In genomic region chr6:34384305-34385153, GRCh38 we compare ENCODE assay signal across 17 cellular contexts. TPM values are rescaled to one million over a fixed set of nuclear protein-coding genes. Genes with fewer than 3 reads are reported as not detected.
DNase-seq lines count a peak whose midpoint lies in the region; ATAC-seq, FAIRE-seq and TF ChIP-seq lines count a peak whose summit lies in the region.
"Had no signal": no experiment of that assay in that cellular context is flagged by ENCODE, and none has a peak within 500 bp of the region (broad histone marks: within the 10 kb centered on the region; RNA-seq: fewer than 3 reads in every experiment).

No MANE protein-coding gene starts in this region.

- no peak overlapping the region for H3K4ac ChIP-seq in H1 (replicated peaks; ENCODE audit: insufficient read length, low read depth, low read length)

- H3K23ac ChIP-seq in H1 (ENCODE audit: insufficient read length) = no peak overlapping the region

- H3K14ac ChIP-seq in H1 (ENCODE audit: insufficient read length) = no peak overlapping the region

- H3K36me3 ChIP-seq in cardiac muscle cell (no peaks in the 10 kb centered on the region), H1 (ENCODE audit: control insufficient read depth in 2 of 4, insufficient read depth in 4 of 4, low read length in 3 of 4) (no peaks in the 10 kb centered on the region), osteoblast (ENCODE audit: insufficient read depth, low read length) (no peaks in the 10 kb centered on the region), uterus (no peaks in the 10 kb centered on the region)

- H3K4me1 Mint-ChIP-seq in activated naive CD4-positive, alpha-beta T cell treated with anti-CD3 and anti-CD28 coated beads for 36 hours (ENCODE audit: low read depth) = peaks cover 35% of the 10 kb centered on the region

- no peak for DNase-seq in cardiac muscle cell (ENCODE audit: low read depth in 1 of 2, low spot score in 1 of 2)
- DNase-seq in left cardiac atrium = no peak
- DNase-seq in H1 (ENCODE audit: low read depth in 1 of 2, low spot score in 2 of 2) = no peak
- DNase-seq in osteoblast (ENCODE audit: insufficient read length, low spot score, missing footprints) = no peak
- DNase-seq in uterus = no peak
- DNase-seq in activated naive CD4-positive, alpha-beta T cell treated with anti-CD3 and anti-CD28 coated beads for 36 hours = no peak
- no peak for DNase-seq in NCI-H524 treated with DMSO at 0.1 percent for 48 hours (lab: John Stamatoyannopoulos, UW)
- DNase-seq in KBM-7 = no peak
- DNase-seq: ACHN; activated CD4-positive, CD25-positive, alpha-beta regulatory T cell treated with anti-CD3 and anti-CD28 coated beads, Interleukin-2, amount 50 U/mL, for 72 hours; amniotic stem cell; foreskin melanocyte; HCEC 1CT; MV-4-11; PC-9; SW 1271 had no signal

- no peak for ATAC-seq in left cardiac atrium

- no peak overlapping the region for H2BK15ac ChIP-seq in H1 (ENCODE audit: low read length)

- CTCF ChIA-PET in H1 (lab: Charles Lee; ENCODE audit: partially characterized antibody) = interaction anchor here (0.6 to 1.6 kb wide), 4 partner anchors 24 to 143 kb away, joined by 3 to 6 read pairs (median 3); no protein-coding TSS in a partner anchor
- CTCF ChIA-PET in activated naive CD4-positive, alpha-beta T cell treated with anti-CD3 and anti-CD28 coated beads for 36 hours (lab: Charles Lee) = interaction anchor here (1.6 kb wide), 1 partner anchor 31 kb away, joined by 3 read pairs; no protein-coding TSS in a partner anchor

- H4K91ac ChIP-seq in H1 (replicated peaks; ENCODE audit: insufficient read length, low read length) = no peak overlapping the region

- no peak overlapping the region for H4K5ac ChIP-seq in H1 (ENCODE audit: insufficient read length, low read depth, low read length)

- H3K4me1 ChIP-seq in cardiac muscle cell (ENCODE audit: low read depth) (peaks cover 9% of the 10 kb centered on the region), H1 (replicated peaks in 1 of 4; ENCODE audit: control insufficient read depth in 3 of 4, insufficient read depth in 4 of 4, low read length in 3 of 4) (peaks cover 0 to 15% (median 8%) of the 10 kb centered on the region in 4 experiments; a peak in 4 of 7 replicates), osteoblast (ENCODE audit: insufficient read depth, low read length) (peaks cover 32% of the 10 kb centered on the region), uterus (no peaks in the 10 kb centered on the region)

- H3K27me3 ChIP-seq in cardiac muscle cell (no peaks in the 10 kb centered on the region), H1 (replicated peaks in 1 of 4; ENCODE audit: control insufficient read depth in 3 of 4, extremely low read depth in 1 of 4, insufficient read depth in 3 of 4, low read length in 3 of 4) (no peaks in the 10 kb centered on the region), osteoblast (ENCODE audit: insufficient read depth, low read length) (no peaks in the 10 kb centered on the region), uterus (no peaks in the 10 kb centered on the region)

- H3K79me1 ChIP-seq in H1 (ENCODE audit: low read depth, low read length) = peaks cover 7% of the 10 kb centered on the region; the same call in 1 of the 2 replicates

- no peak overlapping the region for H2BK20ac ChIP-seq in H1 (ENCODE audit: low read length)

- no peaks in the 10 kb centered on the region for H3K9me3 ChIP-seq in cardiac muscle cell (ENCODE audit: low read depth)
- no peaks in the 10 kb centered on the region for H3K9me3 ChIP-seq in H1 (ENCODE audit: insufficient read depth in 2 of 2, low read depth in 1 of 2, low read length in 1 of 2)
- H3K9me3 ChIP-seq in osteoblast (ENCODE audit: low read depth, low read length) = no peaks in the 10 kb centered on the region
- no peaks in the 10 kb centered on the region for H3K9me3 ChIP-seq in uterus

- TF ChIP-seq POLR2A in H1 (IDR thresholded peaks at IDR 0.05; ENCODE audit: control extremely low read depth in 1 of 2, low read depth in 2 of 2, low read length in 2 of 2) (no peak), uterus (IDR thresholded peaks at IDR 0.05) (no peak)

- peaks cover 7% of the 10 kb centered on the region for H3K36me3 Mint-ChIP-seq in activated naive CD4-positive, alpha-beta T cell treated with anti-CD3 and anti-CD28 coated beads for 36 hours (ENCODE audit: low read depth)

- no peak overlapping the region for H4K8ac ChIP-seq in H1 (ENCODE audit: extremely low read depth, insufficient read depth, low read length)

- H3K4me3 Mint-ChIP-seq in activated naive CD4-positive, alpha-beta T cell treated with anti-CD3 and anti-CD28 coated beads for 36 hours = no peak overlapping the region

- no peaks in the 10 kb centered on the region for H3K9me3 Mint-ChIP-seq in activated naive CD4-positive, alpha-beta T cell treated with anti-CD3 and anti-CD28 coated beads for 36 hours

- H2AFZ ChIP-seq in H1 (ENCODE audit: low read length) (no peak overlapping the region), osteoblast (ENCODE audit: low read length) (no peak overlapping the region)
- H2AFZ ChIP-seq: PC-9 had no signal

- TF ChIP-seq EP300 in H1 (IDR thresholded peaks at IDR 0.05; ENCODE audit: borderline replicate concordance in 1 of 2, low read depth in 2 of 2, low read length in 2 of 2) = no peak

- TF ChIP-seq CTCF in cardiac muscle cell (IDR thresholded peaks at IDR 0.05; ENCODE audit: low read depth, low read length) (no peak), H1 (IDR thresholded peaks at IDR 0.05; ENCODE audit: control extremely low read depth in 1 of 3, insufficient read depth in 1 of 3, low read depth in 1 of 3, low read length in 3 of 3) (no peak), osteoblast (IDR thresholded peaks at IDR 0.05; ENCODE audit: extremely low read depth, low read depth, low read length) (no peak), uterus (IDR thresholded peaks at IDR 0.05) (no peak)

- H3K27ac Mint-ChIP-seq in activated naive CD4-positive, alpha-beta T cell treated with anti-CD3 and anti-CD28 coated beads for 36 hours = no peak overlapping the region

- FAIRE-seq in H1 (lab: Jason Lieb, UNC) = no peak
- FAIRE-seq: keratinocyte had no signal

- no peak overlapping the region for H2BK120ac ChIP-seq in H1 (replicated peaks; ENCODE audit: low read depth, low read length)

- no peak overlapping the region for H2AK5ac ChIP-seq in H1 (ENCODE audit: low read depth, low read length)

- POLR2A ChIA-PET in H1 (lab: Charles Lee; ENCODE audit: partially characterized antibody) = interaction anchor here (0.8 to 2.2 kb wide), 6 partner anchors 25 to 188 kb away, joined by 3 to 9 read pairs (median 4); no protein-coding TSS in a partner anchor

- in situ Hi-C loops in KBM-7 (cut with MboI; ENCODE audit: low pct_unique_long_range_greater_than_20kb, low sequenced_read_pairs) = no loop called here

- H2BK12ac ChIP-seq in H1 (ENCODE audit: low read depth, low read length) = no peak overlapping the region

- H3K23me2 ChIP-seq in H1 (ENCODE audit: low read depth, low read length) = no peaks in the 10 kb centered on the region; the same call in 1 of the 2 replicates

- no peak overlapping the region for H2BK5ac ChIP-seq in H1 (ENCODE audit: low read depth, low read length)

- H4K20me1 ChIP-seq in H1 (replicated peaks in 1 of 2; ENCODE audit: control insufficient read depth in 1 of 2, insufficient read depth in 2 of 2, low read length in 2 of 2) (peaks cover 0 to 7% of the 10 kb centered on the region in 2 experiments), osteoblast (ENCODE audit: insufficient read depth, low read length) (peaks cover 54% of the 10 kb centered on the region)

- peaks cover 12 to 95% of the 10 kb centered on the region in 2 experiments for H3K79me2 ChIP-seq in H1 (ENCODE audit: control insufficient read depth in 1 of 2, insufficient read depth in 2 of 2, low read length in 2 of 2)
- peaks cover 79% of the 10 kb centered on the region for H3K79me2 ChIP-seq in osteoblast (ENCODE audit: insufficient read depth, low read length)

- no peak for TF ChIP-seq RAD21 in H1 (IDR thresholded peaks at IDR 0.05 in 1 of 2, conservative IDR thresholded peaks at IDR 0.05 in 1 of 2; ENCODE audit: low read depth in 2 of 2, low read length in 2 of 2)

- no peak overlapping the region for H3K9ac ChIP-seq in H1 (replicated peaks in 1 of 4; ENCODE audit: extremely low read depth in 1 of 4, low read depth in 3 of 4, low read length in 3 of 4)

- intact Hi-C loops in left cardiac atrium (cut with DNase I) = no loop called here
- intact Hi-C loops in uterus (cut with DNase I; ENCODE audit: low total_unique reads) = no loop called here
- intact Hi-C loops in activated naive CD4-positive, alpha-beta T cell treated with anti-CD3 and anti-CD28 coated beads for 36 hours (cut with micrococcal nuclease) = no loop called here

- H3K4me3 ChIP-seq in cardiac muscle cell (no peak overlapping the region), H1 (ENCODE audit: extremely low read depth in 1 of 4, insufficient read depth in 2 of 4, low read depth in 3 of 4, low read length in 4 of 4) (no peak overlapping the region), osteoblast (ENCODE audit: insufficient read depth, low read length) (no peak overlapping the region), uterus (no peak overlapping the region)
- H3K4me3 ChIP-seq: PC-9 had no signal

- H3K4me2 ChIP-seq in H1 (ENCODE audit: insufficient read depth in 1 of 2, low read depth in 2 of 2, low read length in 2 of 2) (peak overlapping the region; percentile 36 to 49), osteoblast (ENCODE audit: insufficient read depth, low read length) (peak overlapping the region; percentile 51)
- H3K4me2 ChIP-seq: PC-9 had no signal

- H3K27me3 Mint-ChIP-seq in activated naive CD4-positive, alpha-beta T cell treated with anti-CD3 and anti-CD28 coated beads for 36 hours (ENCODE audit: low read depth) = no peaks in the 10 kb centered on the region

- WGBS in H1 (ENCODE audit: extremely low coverage in 1 of 2, insufficient coverage in 1 of 2, insufficient read length in 1 of 2, insufficient replicate concordance in 2 of 2, low coverage in 1 of 2, low lambda C conversion rate in 2 of 2, missing lambda C conversion rate in 1 of 2), 2 experiments = 84% methylated on average over 6 of the region's 6 CpGs; no CpG with 5 or more reads in 1 of the 2 experiments

- H3K56ac ChIP-seq in H1 (replicated peaks; ENCODE audit: insufficient read length, low read depth, low read length) = no peak overlapping the region

- peak overlapping the region; percentile 78 for H3K27ac ChIP-seq in cardiac muscle cell
- no peak overlapping the region for H3K27ac ChIP-seq in H1 (ENCODE audit: low read depth, low read length)
- H3K27ac ChIP-seq in osteoblast (ENCODE audit: low read depth, low read length) = peak overlapping the region; percentile 84
- peak overlapping the region; percentile 54 to 69 for H3K27ac ChIP-seq in uterus
- H3K27ac ChIP-seq: PC-9 had no signal

- H3K18ac ChIP-seq in H1 (ENCODE audit: extremely low read depth, low read length) = no peak overlapping the region

RNA-seq across cellular contexts. Expression of gene NUDT3, which starts 7.9 kb away (rescaled TPM):
- total RNA-seq in cardiac muscle cell (26.1 and 29.1 TPM in 2 replicates), left cardiac atrium (10 to 100 TPM; 36.6 to 53.6 TPM), osteoblast (37.6 and 42.4 TPM in 2 replicates), uterus (10 to 100 TPM; 15.6 to 58.8 (median 38.2) TPM)
- polyA plus RNA-seq in cardiac muscle cell (18.4 and 18.6 TPM in 2 replicates), H1 (2011; rRNA removed) (9.8 and 14.1 TPM in 2 replicates)
- 36.3 and 36.9 TPM in 2 replicates for total RNA-seq in H1 (2021; fragmentation: NEBNext Ultra II Directional; extraction: Animal tissue kit (Norgen Biotek cat#: 25700))
- 16.4 TPM for polyA plus RNA-seq in H1 (2011; cell fraction: cytosol; rRNA removed)
- 9.2 TPM for polyA plus RNA-seq in H1 (2011; cell fraction: nucleus; rRNA removed)
- 7.1 to 10.1 TPM (median 8.8 TPM) in 4 replicates for polyA plus RNA-seq in H1 (2012, experiment 1 of 2)
- 1.7 TPM for polyA plus RNA-seq in H1 (2012, experiment 2 of 2)
- 20.5 TPM for polyA plus RNA-seq in H1 (2013, experiment 1 of 2)
- 19.7 TPM for polyA plus RNA-seq in H1 (2013, experiment 2 of 2)
- 31.4 and 33.5 TPM in 2 replicates for polyA minus RNA-seq in H1 (2011; rRNA and poly(A)+ RNA removed)
- 20.0 TPM for polyA minus RNA-seq in H1 (2011; cell fraction: cytosol; rRNA and poly(A)+ RNA removed)
- 13.4 TPM for polyA minus RNA-seq in H1 (2011; cell fraction: nucleus; rRNA and poly(A)+ RNA removed)
- total RNA-seq in activated naive CD4-positive, alpha-beta T cell treated with anti-CD3 and anti-CD28 coated beads for 36 hours = 10 to 100 TPM; 14.0 to 14.3 TPM

RNA-seq across cellular contexts. Expression of gene RPS10, which starts 41.3 kb away (rescaled TPM):
- 1,764 and 2,367 TPM in 2 replicates for total RNA-seq in cardiac muscle cell
- 558 and 632 TPM in 2 replicates for polyA plus RNA-seq in cardiac muscle cell
- 100 to 1,000 TPM; 746 to 770 TPM for total RNA-seq in left cardiac atrium
- 2,408 and 2,434 TPM in 2 replicates for total RNA-seq in H1 (2021; fragmentation: NEBNext Ultra II Directional; extraction: Animal tissue kit (Norgen Biotek cat#: 25700))
- 9,129 and 11,142 TPM in 2 replicates for polyA plus RNA-seq in H1 (2011; rRNA removed)
- 8,215 TPM for polyA plus RNA-seq in H1 (2011; cell fraction: cytosol; rRNA removed)
- polyA plus RNA-seq in H1 (2011; cell fraction: nucleus; rRNA removed) = 3,355 TPM
- polyA plus RNA-seq in H1 (2012, experiment 1 of 2) = 3,709 to 4,828 TPM (median 4,408 TPM) in 4 replicates
- polyA plus RNA-seq in H1 (2012, experiment 2 of 2) = 11,667 TPM
- polyA plus RNA-seq in H1 (2013, experiment 1 of 2) = 2,351 TPM
- polyA plus RNA-seq in H1 (2013, experiment 2 of 2) = 2,290 TPM
- polyA minus RNA-seq in H1 (2011; rRNA and poly(A)+ RNA removed) = 1,789 and 1,888 TPM in 2 replicates
- polyA minus RNA-seq in H1 (2011; cell fraction: cytosol; rRNA and poly(A)+ RNA removed) = 687 TPM
- 811 TPM for polyA minus RNA-seq in H1 (2011; cell fraction: nucleus; rRNA and poly(A)+ RNA removed)
- total RNA-seq in osteoblast = 1,993 and 2,228 TPM in 2 replicates
- 1,000 to 10,000 TPM; 1,812 to 9,385 (median 3,859) TPM for total RNA-seq in uterus
- total RNA-seq in activated naive CD4-positive, alpha-beta T cell treated with anti-CD3 and anti-CD28 coated beads for 36 hours = 1,000 to 10,000 TPM; 2,718 to 2,727 TPM
